ENCODE assay signal across 9 cellular contexts in the genomic region with DNA sequence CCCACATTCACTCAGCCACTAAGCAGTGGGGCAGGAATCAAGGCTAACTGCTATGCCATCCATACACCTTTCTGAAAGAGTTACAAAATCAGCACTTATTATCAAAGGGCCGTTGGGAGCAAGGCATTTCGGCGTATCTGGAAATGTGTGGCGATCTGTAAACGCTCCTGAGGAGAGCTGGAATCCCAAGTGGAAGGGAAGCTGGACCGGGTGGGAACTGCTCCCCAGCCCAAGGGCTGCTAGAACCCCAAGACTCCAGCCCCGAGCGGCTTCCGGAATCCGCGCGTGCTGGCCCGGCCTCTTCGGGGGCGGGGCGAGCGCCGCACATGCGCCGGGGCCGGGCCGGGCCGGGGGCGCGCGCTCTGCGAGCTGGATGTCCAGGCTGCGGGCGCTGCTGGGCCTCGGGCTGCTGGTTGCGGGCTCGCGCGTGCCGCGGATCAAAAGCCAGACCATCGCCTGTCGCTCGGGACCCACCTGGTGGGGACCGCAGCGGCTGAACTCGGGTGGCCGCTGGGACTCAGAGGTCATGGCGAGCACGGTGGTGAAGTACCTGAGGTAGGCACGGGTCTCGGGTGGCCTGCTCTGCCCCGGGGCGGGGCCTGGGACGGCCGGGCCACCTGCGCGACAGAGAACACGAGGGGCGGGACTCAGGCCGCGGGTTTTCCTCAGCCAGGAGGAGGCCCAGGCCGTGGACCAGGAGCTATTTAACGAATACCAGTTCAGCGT. TPM values are rescaled to one million over a fixed set of nuclear protein-coding genes. Genes with fewer than 3 reads are reported as not detected.
DNase-seq lines count a peak whose midpoint lies in the region; ATAC-seq, FAIRE-seq and TF ChIP-seq lines count a peak whose summit lies in the region.
"Had no signal": no experiment of that assay in that cellular context is flagged by ENCODE, and none has a peak within 500 bp of the region (broad histone marks: within the 10 kb centered on the region; RNA-seq: fewer than 3 reads in every experiment).

A gene (plus strand): TSS at position 345 of the 726 bp plus-strand sequence. CDS start 29 bp downstream, at position 374.

- peak within 1 kb of the TSS; percentile 54 for H3K27ac Mint-ChIP-seq in Caco-2 (ENCODE audit: unreplicated experiment)
- H3K27ac Mint-ChIP-seq in activated T-cell treated with anti-CD3 and anti-CD28 coated beads, Interleukin-2, amount 50 U/mL, for 72 hours: peak within 1 kb of the TSS; percentile 92

- no peak for TF ChIP-seq EP300 in esophagus muscularis mucosa (IDR thresholded peaks at IDR 0.05)

- H3K4me3 ChIP-seq in Caco-2 (ENCODE audit: low read depth, low read length) (peak within 1 kb of the TSS; percentile 69), PC-3 (ENCODE audit: low read length) (peak within 1 kb of the TSS; percentile 74), esophagus muscularis mucosa (peak within 1 kb of the TSS; percentile 72 to 87 (median 80)), muscle layer of duodenum (ENCODE audit: low read depth in 1 of 2, low read length in 2 of 2) (peak within 1 kb of the TSS; percentile 74 to 77)

- BruUV-seq in Caco-2 (replicated peaks; lab: Mats Ljungman, UMichigan) (no TSS peak), PC-3 (replicated peaks; lab: Mats Ljungman, UMichigan) (no TSS peak)

- peaks cover 24% of the 10 kb centered on the region for H3K36me3 Mint-ChIP-seq in Caco-2 (ENCODE audit: insufficient read depth, unreplicated experiment)
- H3K36me3 Mint-ChIP-seq in activated T-cell treated with anti-CD3 and anti-CD28 coated beads, Interleukin-2, amount 50 U/mL, for 72 hours (ENCODE audit: insufficient read depth in 2 of 2): peaks cover 4 to 7% of the 10 kb centered on the region in 2 donors

- WGBS in esophagus muscularis mucosa: 2% methylated on average over 11 of the region's 60 CpGs

- H3K36me3 ChIP-seq in Caco-2 (ENCODE audit: control insufficient read depth, insufficient read depth, low read length) (peaks cover 3% of the 10 kb centered on the region; the same call in 1 of the 2 replicates), PC-3 (ENCODE audit: low read depth, low read length) (peaks cover 31% of the 10 kb centered on the region), esophagus muscularis mucosa (peaks cover 23 to 39% (median 38%) of the 10 kb centered on the region in 4 donors), muscle layer of duodenum (ENCODE audit: control insufficient read depth in 1 of 2, insufficient read depth in 2 of 2, low read length in 2 of 2) (peaks cover 12 to 37% of the 10 kb centered on the region in 2 donors)

- peak; percentile 43 for TF ChIP-seq POLR2A in esophagus muscularis mucosa (IDR thresholded peaks at IDR 0.05; ENCODE audit: low read depth)

- H2AFZ ChIP-seq in PC-3 (ENCODE audit: low read length): peak within 1 kb of the TSS; percentile 95

- no peak for FAIRE-seq in HTR-8/SVneo (lab: Jason Lieb, UNC)
- FAIRE-seq: islet of Langerhans had no signal

- no peaks in the 10 kb centered on the region for H3K27me3 Mint-ChIP-seq in Caco-2 (ENCODE audit: insufficient read depth, unreplicated experiment)
- H3K27me3 Mint-ChIP-seq in activated T-cell treated with anti-CD3 and anti-CD28 coated beads, Interleukin-2, amount 50 U/mL, for 72 hours (ENCODE audit: low read depth): no peaks in the 10 kb centered on the region

- H3K4me2 ChIP-seq in PC-3 (ENCODE audit: low read length): peak within 1 kb of the TSS; percentile 92

- H3K27ac ChIP-seq in PC-3 (ENCODE audit: low read length) (no peak within 1 kb of the TSS; the same call in 1 of the 2 replicates), esophagus muscularis mucosa (replicated peaks in 1 of 4) (peak within 1 kb of the TSS; percentile 85 to 91 (median 88)), muscle layer of duodenum (ENCODE audit: low read length) (peak within 1 kb of the TSS; percentile 90)

- H3K9me3 ChIP-seq in Caco-2: no peaks in the 10 kb centered on the region
- no peaks in the 10 kb centered on the region for H3K9me3 ChIP-seq in PC-3 (ENCODE audit: low read length)
- H3K9me3 ChIP-seq in esophagus muscularis mucosa: no peaks in the 10 kb centered on the region
- no peaks in the 10 kb centered on the region for H3K9me3 ChIP-seq in muscle layer of duodenum (ENCODE audit: control insufficient read depth in 1 of 2, low read length in 2 of 2)

- peaks cover 13% of the 10 kb centered on the region for H3K79me2 ChIP-seq in PC-3 (ENCODE audit: low read length)

- POLR2A ChIA-PET in Caco-2 (lab: Charles Lee) (interaction anchor here (0.5 to 1.9 kb wide), 11 partner anchors 9 to 178 kb away, joined by 3 to 8 read pairs (median 4); a partner anchor contains a TSS), PC-3 (lab: Charles Lee; ENCODE audit: unreplicated experiment) (interaction anchor here (0.5 to 0.6 kb wide), 3 partner anchors 91 to 134 kb away, joined by 3 to 4 read pairs (median 3); a partner anchor contains a TSS)

- no peak for TF ChIP-seq CTCF in Caco-2 (IDR thresholded peaks at IDR 0.05; ENCODE audit: insufficient read depth in 1 of 2, low read depth in 1 of 2, low read length in 1 of 2, severe bottlenecking in 1 of 2, unreplicated experiment in 1 of 2)
- TF ChIP-seq CTCF in PC-3 (conservative IDR thresholded peaks at IDR 0.05; ENCODE audit: low read depth, low read length): no peak
- TF ChIP-seq CTCF in esophagus muscularis mucosa (IDR thresholded peaks at IDR 0.05): peak in 1 of 3 experiments; percentile 16

- H3K4me1 ChIP-seq in Caco-2 (peaks cover 8% of the 10 kb centered on the region; the same call in 1 of the 2 replicates), PC-3 (ENCODE audit: insufficient read depth, low read length) (peaks cover 16% of the 10 kb centered on the region), esophagus muscularis mucosa (peaks cover 11 to 21% (median 19%) of the 10 kb centered on the region in 4 donors), muscle layer of duodenum (ENCODE audit: control insufficient read depth in 1 of 2, insufficient read depth in 2 of 2, low read length in 2 of 2) (peaks cover 8 to 10% of the 10 kb centered on the region in 2 donors)

- CTCF ChIA-PET in Caco-2 (lab: Charles Lee): interaction anchor here (0.8 to 1.4 kb wide), 7 partner anchors 10 to 146 kb away, joined by 3 to 6 read pairs (median 3); a partner anchor contains a TSS
- CTCF ChIA-PET in PC-3 (lab: Charles Lee): interaction anchor here (0.5 to 0.8 kb wide), 3 partner anchors 30 to 206 kb away, joined by 3 to 6 read pairs (median 4); no protein-coding TSS in a partner anchor

- H3K4me3 Mint-ChIP-seq in Caco-2 (ENCODE audit: unreplicated experiment): peak within 1 kb of the TSS; percentile 65
- peak within 1 kb of the TSS; percentile 83 to 87 for H3K4me3 Mint-ChIP-seq in activated T-cell treated with anti-CD3 and anti-CD28 coated beads, Interleukin-2, amount 50 U/mL, for 72 hours

- intact Hi-C loops in Caco-2 (cut with micrococcal nuclease; ENCODE audit: unreplicated experiment): loop anchor here (1.0 kb wide), 1 partner anchor 10 kb away; a partner anchor contains a TSS
- intact Hi-C loops in PC-3 (cut with micrococcal nuclease): no loop called here
- intact Hi-C loops in esophagus muscularis mucosa (cut with DNase I): loop anchor here (5.0 to 10.0 kb wide), 2 partner anchors 107 to 134 kb away; no protein-coding TSS in a partner anchor

- DNase-seq in Caco-2 (peak; percentile 70 to 84), HTR-8/SVneo (ENCODE audit: insufficient read length, low spot score) (peak; percentile 71), PC-3 (peak; percentile 71), esophagus muscularis mucosa (ENCODE audit: extremely low spot score) (peak; percentile 93)
- DNase-seq in activated T-cell treated with anti-CD3 and anti-CD28 coated beads, Interleukin-2, amount 50 U/mL, for 72 hours: peak; percentile 76 to 81
- peak; percentile 79 for DNase-seq in stimulated activated naive CD8-positive, alpha-beta T cell treated with anti-CD3 and anti-CD28 coated beads, Interleukin-15, Interleukin-2, amounts not matched to agents 100 U/mL and 50 U/mL, for 24 hours

- peak; percentile 64 for ATAC-seq in GM19468 (IDR thresholded peaks at IDR 0.05; ENCODE audit: extremely low read depth, unreplicated experiment)
- ATAC-seq in PC-3: peak; percentile 93
- peak; percentile 95 to 97 for ATAC-seq in activated T-cell treated with anti-CD3 and anti-CD28 coated beads, Interleukin-2, amount 50 U/mL, for 72 hours (replicated peaks in 1 of 2)
- peak; percentile 89 for ATAC-seq in stimulated activated naive CD8-positive, alpha-beta T cell treated with anti-CD3 and anti-CD28 coated beads, Interleukin-15, Interleukin-2, amounts not matched to agents 100 U/mL and 50 U/mL, for 24 hours

- no peaks in the 10 kb centered on the region for H3K27me3 ChIP-seq in Caco-2 (replicated peaks; ENCODE audit: control insufficient read depth, insufficient read depth, low read length)
- H3K27me3 ChIP-seq in PC-3 (ENCODE audit: low read length): no peaks in the 10 kb centered on the region
- no peaks in the 10 kb centered on the region for H3K27me3 ChIP-seq in esophagus muscularis mucosa
- H3K27me3 ChIP-seq in muscle layer of duodenum (ENCODE audit: low read depth, low read length): no peaks in the 10 kb centered on the region

- H3K9ac ChIP-seq in PC-3 (ENCODE audit: low read length): peak within 1 kb of the TSS; percentile 80

- no peaks in the 10 kb centered on the region for H3F3A ChIP-seq in PC-3 (ENCODE audit: low read length, unreplicated experiment)

- H3K9me2 ChIP-seq in PC-3 (replicated peaks; ENCODE audit: low read length): no peaks in the 10 kb centered on the region

- H3K4me1 Mint-ChIP-seq in Caco-2 (ENCODE audit: low read depth, unreplicated experiment): peaks cover 16% of the 10 kb centered on the region
- peaks cover 24% of the 10 kb centered on the region for H3K4me1 Mint-ChIP-seq in activated T-cell treated with anti-CD3 and anti-CD28 coated beads, Interleukin-2, amount 50 U/mL, for 72 hours (ENCODE audit: low read depth)

- no peaks in the 10 kb centered on the region for H3K9me3 Mint-ChIP-seq in Caco-2 (ENCODE audit: unreplicated experiment)
- no peaks in the 10 kb centered on the region for H3K9me3 Mint-ChIP-seq in activated T-cell treated with anti-CD3 and anti-CD28 coated beads, Interleukin-2, amount 50 U/mL, for 72 hours

- no peaks in the 10 kb centered on the region for H4K20me1 ChIP-seq in PC-3 (ENCODE audit: low read length)

RNA-seq across cellular contexts. Expression of the gene that starts here (rescaled TPM):
- total RNA-seq in Caco-2 (2022): 99.8 and 105 TPM in 2 replicates
- total RNA-seq in PC-3 (2014; rRNA removed): 237 and 261 TPM in 2 replicates
- total RNA-seq in activated T-cell treated with anti-CD3 and anti-CD28 coated beads, Interleukin-2, amount 50 U/mL, for 72 hours: 10 to 100 TPM; 48.3 to 57.3 TPM
- 10 to 100 TPM; 73.5 to 98.0 (median 85.2) TPM for total RNA-seq in esophagus muscularis mucosa
